In genomic region chr7:114865564-114865963, GRCh38 we compare ENCODE assay signal across 8 cellular contexts. TPM values are rescaled to one million over a fixed set of nuclear protein-coding genes. Genes with fewer than 3 reads are reported as not detected.
DNase-seq lines count a peak whose midpoint lies in the region; ATAC-seq and TF ChIP-seq lines count a peak whose summit lies in the region.

No MANE protein-coding gene starts in this region.

- no peak overlapping the region for H3K4me3 ChIP-seq in fibroblast of villous mesenchyme (ENCODE audit: low read depth, low read length)

- H3K36me3 Mint-ChIP-seq in progenitor cell of endocrine pancreas (ENCODE audit: insufficient read depth) = no peaks in the 10 kb centered on the region

- no peak overlapping the region for H3K27ac Mint-ChIP-seq in progenitor cell of endocrine pancreas

- TF ChIP-seq CTCF in fibroblast of villous mesenchyme (IDR thresholded peaks at IDR 0.05; ENCODE audit: insufficient read depth, low read depth, low read length) = peak; percentile 89
- TF ChIP-seq CTCF in progenitor cell of endocrine pancreas (IDR thresholded peaks at IDR 0.05; ENCODE audit: unreplicated experiment) = peak; percentile 51

- DNase-seq in activated gamma-delta T cell treated with Interleukin-2 at 50 U/mL for 16 hours (peak; percentile 43), activated gamma-delta T cell (lab: John Stamatoyannopoulos, UW) (no peak), NCI-H748 (lab: John Stamatoyannopoulos, UW; ENCODE audit: unreplicated experiment) (peak; percentile 57), fibroblast of villous mesenchyme (ENCODE audit: low read depth) (peak; percentile 75), progenitor cell of endocrine pancreas (ENCODE audit: low spot score, unreplicated experiment) (no peak), NCI-H1694 (lab: John Stamatoyannopoulos, UW) (no peak)
- DNase-seq in activated T-cell treated with anti-CD3 and anti-CD28 coated beads, Interleukin-2, amount 50 U/mL, for 1 hour = peak; percentile 55

- no peaks in the 10 kb centered on the region for H3K9me3 Mint-ChIP-seq in progenitor cell of endocrine pancreas (ENCODE audit: low read depth)

- ATAC-seq in HG02763 (IDR thresholded peaks at IDR 0.05; ENCODE audit: unreplicated experiment) = peak; percentile 90

- peaks cover 3% of the 10 kb centered on the region for H3K4me1 Mint-ChIP-seq in progenitor cell of endocrine pancreas (ENCODE audit: low read depth)

- H3K27me3 Mint-ChIP-seq in progenitor cell of endocrine pancreas = no peaks in the 10 kb centered on the region

- no peak overlapping the region for H3K4me3 Mint-ChIP-seq in progenitor cell of endocrine pancreas (ENCODE audit: low read depth)

RNA-seq across cellular contexts. Expression of gene MDFIC, which starts 56.3 kb away (rescaled TPM):
- total RNA-seq in fibroblast of villous mesenchyme (28.3 and 39.3 TPM in 2 replicates), progenitor cell of endocrine pancreas (5.4 and 6.7 TPM in 2 replicates)

Comparison
In these comparisons a context has a peak if more than half of its experiments do, and no peak if none do; other contexts are left out.
1. DNase-seq: peak in activated gamma-delta T cell treated with Interleukin-2 at 50 U/mL for 16 hours (single experiment), NCI-H748 (single experiment), activated T-cell treated with anti-CD3 and anti-CD28 coated beads, Interleukin-2, amount 50 U/mL, for 1 hour (single experiment) and fibroblast of villous mesenchyme (single experiment); none in activated gamma-delta T cell (single experiment), progenitor cell of endocrine pancreas (single experiment) and NCI-H1694 (single experiment).